ENCODE assay signal across 29 cellular contexts in genomic region chr1:8569242-8569641, GRCh38.
"Had no signal": no experiment of that assay in that cellular context is flagged by ENCODE, and none has a peak within 500 bp of the region (broad histone marks: within the 10 kb centered on the region; RNA-seq: fewer than 3 reads in every experiment).

No MANE protein-coding gene starts in this region.

- H3K36me3 ChIP-seq: brain microvascular endothelial cell had no signal

- FAIRE-seq: astrocyte, bronchial epithelial cell, frontal cortex had no signal

- H3K27me3 Mint-ChIP-seq: activated B cell treated with CpG ODN at 0.5 μM for 24 hours; activated CD8-positive, alpha-beta T cell treated with anti-CD3 and anti-CD28 coated beads for 36 hours; activated naive CD8-positive, alpha-beta T cell; activated T-helper 17 cell treated with anti-CD3 and anti-CD28 coated beads, Interleukin-2, amount 50 U/mL, for 72 hours; central memory CD8-positive, alpha-beta T cell; dendritic cell treated with granulocyte-macrophage colony-stimulating factor and Interleukin-4, amounts not matched to agents 40 ng/mL and 50 ng/mL, for 4 days had no signal

- H3K4me3 ChIP-seq: coronary artery, dorsolateral prefrontal cortex had no signal

- H3K27ac ChIP-seq: brain microvascular endothelial cell, coronary artery, dorsolateral prefrontal cortex had no signal

- H3K4me1 Mint-ChIP-seq: activated T-helper 17 cell treated with anti-CD3 and anti-CD28 coated beads, Interleukin-2, amount 50 U/mL, for 72 hours; central memory CD8-positive, alpha-beta T cell had no signal

- H3K4me3 Mint-ChIP-seq: activated B cell treated with CpG ODN at 0.5 μM for 24 hours; activated CD8-positive, alpha-beta T cell treated with anti-CD3 and anti-CD28 coated beads for 36 hours; activated naive CD8-positive, alpha-beta T cell; activated T-cell treated with anti-CD3 and anti-CD28 coated beads, Interleukin-2, amount 50 U/mL, for 4 hours; activated T-helper 17 cell treated with anti-CD3 and anti-CD28 coated beads, Interleukin-2, amount 50 U/mL, for 72 hours; central memory CD8-positive, alpha-beta T cell; dendritic cell treated with granulocyte-macrophage colony-stimulating factor and Interleukin-4, amounts not matched to agents 40 ng/mL and 50 ng/mL, for 4 days; endodermal cell had no signal

- DNase-seq: activated B cell treated with CpG ODN at 0.5 μM for 24 hours; activated CD4-positive, alpha-beta T cell treated with anti-CD3 and anti-CD28 coated beads for 48 hours; activated CD4-positive, alpha-beta T cell treated with anti-CD3 and anti-CD28 coated beads, Interleukin-2, amount 50 U/mL, for 1 hour; activated CD4-positive, alpha-beta T cell treated with anti-CD3 and anti-CD28 coated beads, Interleukin-2, amount 50 U/mL, for 48 hours; activated CD8-positive, alpha-beta memory T cell treated with anti-CD3 and anti-CD28 coated beads for 24 hours; activated CD8-positive, alpha-beta T cell treated with anti-CD3 and anti-CD28 coated beads for 36 hours; activated effector memory CD4-positive, alpha-beta T cell treated with Interleukin-2 at 50 U/mL for 16 hours; activated gamma-delta T cell treated with Interleukin-2 at 50 U/mL for 16 hours; activated naive CD4-positive, alpha-beta T cell treated with anti-CD3 and anti-CD28 coated beads, Interleukin-2, amount 50 U/mL, for 16 hours; activated naive CD4-positive, alpha-beta T cell treated with Interleukin-2 at 50 U/mL for 16 hours; activated T-cell treated with anti-CD3 and anti-CD28 coated beads, Interleukin-2, amount 50 U/mL, for 4 hours; amniotic stem cell; anterior cingulate cortex; brain microvascular endothelial cell; dorsolateral prefrontal cortex; effector memory CD4-positive, alpha-beta T cell; endodermal cell; foreskin fibroblast; T-helper 2 cell had no signal

- ATAC-seq: activated CD4-positive, CD25-positive, alpha-beta regulatory T cell treated with anti-CD3 and anti-CD28 coated beads, Interleukin-2, amount 50 U/mL, for 24 hours; activated CD8-positive, alpha-beta T cell treated with anti-CD3 and anti-CD28 coated beads for 36 hours; activated T-cell treated with anti-CD3 and anti-CD28 coated beads, Interleukin-2, amount 50 U/mL, for 4 hours; activated T-helper 17 cell treated with anti-CD3 and anti-CD28 coated beads, Interleukin-2, amount 50 U/mL, for 72 hours; esophagus mucosa had no signal

- H3K36me3 Mint-ChIP-seq: activated naive CD8-positive, alpha-beta T cell had no signal

- H3K9me3 Mint-ChIP-seq: activated B cell treated with CpG ODN at 0.5 μM for 24 hours; activated CD8-positive, alpha-beta T cell treated with anti-CD3 and anti-CD28 coated beads for 36 hours; activated T-cell treated with anti-CD3 and anti-CD28 coated beads, Interleukin-2, amount 50 U/mL, for 4 hours; activated T-helper 17 cell treated with anti-CD3 and anti-CD28 coated beads, Interleukin-2, amount 50 U/mL, for 72 hours; central memory CD8-positive, alpha-beta T cell; dendritic cell treated with granulocyte-macrophage colony-stimulating factor and Interleukin-4, amounts not matched to agents 40 ng/mL and 50 ng/mL, for 4 days; endodermal cell had no signal

- H3K27ac Mint-ChIP-seq: activated B cell treated with CpG ODN at 0.5 μM for 24 hours; activated CD8-positive, alpha-beta T cell treated with anti-CD3 and anti-CD28 coated beads for 36 hours; activated naive CD8-positive, alpha-beta T cell; activated T-helper 17 cell treated with anti-CD3 and anti-CD28 coated beads, Interleukin-2, amount 50 U/mL, for 72 hours; dendritic cell treated with granulocyte-macrophage colony-stimulating factor and Interleukin-4, amounts not matched to agents 40 ng/mL and 50 ng/mL, for 4 days; endodermal cell had no signal

- H3K27me3 ChIP-seq: brain microvascular endothelial cell, dorsolateral prefrontal cortex had no signal
